15 cellular contexts compared by ENCODE assay signal in the genomic region with DNA sequence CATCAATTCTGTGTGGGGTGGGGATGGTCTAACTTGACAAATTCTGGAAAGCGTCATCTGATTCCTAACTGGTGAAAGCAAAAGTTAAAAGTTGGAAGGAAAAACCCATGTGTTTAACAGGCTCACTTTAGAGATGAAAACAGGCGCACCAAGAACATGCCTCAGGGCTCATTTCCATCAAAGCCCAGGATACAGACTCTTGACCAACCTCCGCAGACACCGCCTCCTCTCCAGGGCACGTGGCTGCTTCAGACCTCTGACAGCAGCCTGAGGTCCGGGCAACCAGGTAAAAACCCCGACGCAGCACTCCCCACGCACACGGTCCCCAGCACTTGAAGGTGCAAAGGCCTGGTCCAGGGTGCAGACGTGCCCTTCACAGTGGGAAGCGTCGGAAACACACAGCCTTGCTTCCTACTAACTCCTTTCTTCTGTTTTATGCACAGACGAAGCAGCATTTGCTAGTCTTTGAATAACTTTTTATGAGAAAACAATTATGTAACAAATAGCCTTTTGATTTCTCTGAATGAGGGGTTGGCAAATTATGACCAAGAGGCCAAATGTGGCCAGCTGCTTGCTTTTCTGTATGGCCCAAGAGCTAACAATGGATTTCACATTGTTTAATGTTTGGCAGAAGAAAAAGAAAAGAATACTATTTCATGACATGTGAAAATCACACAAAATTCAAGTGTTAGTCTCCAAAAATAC.
"Had no signal": no experiment of that assay in that cellular context is flagged by ENCODE, and none has a peak within 500 bp of the region (broad histone marks: within the 10 kb centered on the region; RNA-seq: fewer than 3 reads in every experiment).

No MANE protein-coding gene starts in this region.

- ATAC-seq: activated CD8-positive, alpha-beta T cell treated with anti-CD3 and anti-CD28 coated beads for 36 hours; gastrocnemius medialis; left lobe of liver; natural killer cell treated with Interleukin-12 subunit alpha and Interleukin-12 subunit beta and Interleukin-15 and Interleukin-18, amount 100 ng/mL, for 72 hours; stimulated activated memory B cell treated with anti-CD40 and anti-IgM and Interleukin-4, amounts not matched to agents 10 μg/mL and 1 μg/mL and 100 μg/mL, for 72 hours; T-helper 17 cell; WTC11 had no signal

- H3K27ac ChIP-seq: gastrocnemius medialis, transverse colon, vagina had no signal

- DNase-seq: activated CD4-positive, alpha-beta T cell treated with anti-CD3 and anti-CD28 coated beads for 48 hours; activated CD8-positive, alpha-beta T cell treated with anti-CD3 and anti-CD28 coated beads for 36 hours; activated gamma-delta T cell; activated T-cell treated with anti-CD3 and anti-CD28 coated beads, Interleukin-2, amount 50 U/mL, for 48 hours; dermis blood vessel endothelial cell; endodermal cell; gastrocnemius medialis; mammary epithelial cell; T-helper 17 cell; transverse colon had no signal

- H3K4me3 ChIP-seq: gastrocnemius medialis, transverse colon, vagina had no signal

- H3K9me3 ChIP-seq: gastrocnemius medialis, transverse colon, vagina had no signal

- H3K27me3 ChIP-seq: gastrocnemius medialis, transverse colon, vagina had no signal

- H3K4me1 ChIP-seq: gastrocnemius medialis, transverse colon, vagina had no signal
